In genomic region chr7:232571-233455, GRCh38 we compare ENCODE assay signal across 1 cellular context.
TF ChIP-seq lines count a peak whose summit lies in the region.

No MANE protein-coding gene starts in this region.

TF ChIP-seq in H1, 55 proteins besides CTCF, POLR2A, EP300 and RAD21 (continued from another document):
- TF ChIP-seq NANOG (IDR thresholded peaks at IDR 0.05; ENCODE audit: insufficient read depth, low read depth, low read length, poor library complexity, severe bottlenecking): no peak
- TF ChIP-seq BACH1 (IDR thresholded peaks at IDR 0.05; ENCODE audit: low read length): no peak
- TF ChIP-seq SIN3A (conservative IDR thresholded peaks at IDR 0.05 in 1 of 2, IDR thresholded peaks at IDR 0.05 in 1 of 2; ENCODE audit: low read depth in 1 of 2, low read length in 2 of 2): no peak
TF ChIP-seq in H1: peak in this region for 0.
